Comparison of ENCODE assay signal across 1 cellular context in the genomic region with DNA sequence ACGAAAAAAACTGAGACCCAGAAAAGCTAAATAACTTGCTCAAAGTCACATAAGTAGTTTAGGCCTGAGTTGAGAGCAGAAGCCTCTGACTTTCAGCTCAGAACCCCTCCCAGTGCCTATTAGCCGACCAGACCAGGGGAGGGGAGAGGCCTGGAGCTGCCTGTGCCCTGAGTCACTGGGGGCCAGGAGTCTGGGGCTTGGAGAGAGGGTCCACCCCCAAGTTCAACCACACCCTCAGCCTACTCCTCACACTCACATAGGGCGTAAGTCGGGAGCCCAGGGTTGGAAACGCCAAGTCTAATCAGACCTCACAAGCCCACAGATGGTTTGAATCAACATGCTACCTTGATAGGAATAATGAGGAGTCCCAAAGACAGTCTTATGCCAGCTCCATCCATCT.
TF ChIP-seq lines count a peak whose summit lies in the region.

No MANE protein-coding gene starts in this region.

TF ChIP-seq in H1, 55 proteins besides CTCF, POLR2A, EP300 and RAD21:
- TF ChIP-seq BCL11A (IDR thresholded peaks at IDR 0.05; ENCODE audit: low read depth in 2 of 2, low read length in 2 of 2): no peak
- TF ChIP-seq JUN (IDR thresholded peaks at IDR 0.05; ENCODE audit: low read depth, low read length): no peak
TF ChIP-seq in H1: peak in this region for 0.
